Comparison of ENCODE assay signal across 22 cellular contexts in the genomic region with DNA sequence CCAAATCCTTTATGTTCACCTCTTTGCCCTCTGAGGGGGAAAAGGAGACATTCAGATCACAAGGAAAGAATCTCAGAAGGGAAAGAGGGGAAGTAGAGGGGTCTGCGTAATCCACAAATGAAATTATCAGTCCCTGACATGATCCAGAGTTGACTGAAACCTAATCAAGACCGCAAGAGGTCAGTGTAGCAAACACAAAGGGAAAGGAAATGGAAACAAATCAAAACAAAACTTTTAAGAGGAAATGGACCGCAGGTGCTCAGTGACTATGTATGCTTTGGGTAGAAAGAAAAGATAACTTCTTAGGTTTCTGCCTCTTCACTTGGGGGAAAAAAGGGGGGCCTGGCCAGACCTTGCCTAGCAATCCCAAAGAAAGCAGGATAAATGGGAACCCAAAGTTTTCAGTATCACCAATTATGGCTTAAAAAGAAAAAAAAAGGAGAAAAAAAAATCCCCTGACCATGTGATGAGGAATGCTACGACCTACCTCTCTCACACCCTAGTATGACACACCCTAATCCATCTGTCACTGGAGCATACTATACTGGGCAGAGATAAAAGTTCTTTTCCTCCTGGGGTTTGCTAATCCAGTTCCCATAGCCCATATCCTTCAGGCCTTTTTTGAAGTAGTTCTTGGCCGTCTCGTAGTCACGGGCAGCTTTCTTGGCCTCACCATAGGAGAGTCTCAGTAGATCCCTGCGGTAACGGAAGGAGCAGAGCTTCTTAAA. TPM values are rescaled to one million over a fixed set of nuclear protein-coding genes. Genes with fewer than 3 reads are reported as not detected.
A peak's percentile ranks its signal among the peaks of the same experiment; 100 is the strongest.
DNase-seq lines count a peak whose midpoint lies in the region; ATAC-seq and TF ChIP-seq lines count a peak whose summit lies in the region.
"Had no signal": no experiment of that assay in that cellular context is flagged by ENCODE, and none has a peak within 500 bp of the region (broad histone marks: within the 10 kb centered on the region; RNA-seq: fewer than 3 reads in every experiment).

No MANE protein-coding gene starts in this region.

- H3K4me1 ChIP-seq in parathyroid adenoma (peaks cover 29% of the 10 kb centered on the region), colonic mucosa (no peaks in the 10 kb centered on the region), hepatocyte (ENCODE audit: insufficient read depth) (no peaks in the 10 kb centered on the region)
- H3K4me1 ChIP-seq: Caco-2 had no signal

- H3K9me2 ChIP-seq in hepatocyte (replicated peaks; ENCODE audit: insufficient read depth): no peaks in the 10 kb centered on the region

- peak overlapping the region; percentile 8 to 80 (median 40) for H3K27ac Mint-ChIP-seq in IgD-negative memory B cell
- peak overlapping the region; percentile 21 for H3K27ac Mint-ChIP-seq in activated naive CD8-positive, alpha-beta T cell treated with anti-CD3 and anti-CD28 coated beads, Interleukin-2, amount 50 U/mL, for 24 hours
- H3K27ac Mint-ChIP-seq: HFFc6 had no signal

- no peak overlapping the region for H3K9ac ChIP-seq in parathyroid adenoma
- peak overlapping the region in 1 of 2 donors; percentile 35 for H3K9ac ChIP-seq in colonic mucosa (ENCODE audit: low read depth in 2 of 2, low read length in 2 of 2)

- H3K4me2 ChIP-seq in parathyroid adenoma (ENCODE audit: low read length) (no peak overlapping the region), hepatocyte (no peak overlapping the region)

- H3K36me3 Mint-ChIP-seq in IgD-negative memory B cell: peaks cover 4% of the 10 kb centered on the region
- peaks cover 64% of the 10 kb centered on the region for H3K36me3 Mint-ChIP-seq in activated naive CD8-positive, alpha-beta T cell treated with anti-CD3 and anti-CD28 coated beads, Interleukin-2, amount 50 U/mL, for 24 hours (ENCODE audit: low read depth)

- H3K4me1 Mint-ChIP-seq in IgD-negative memory B cell: peaks cover 14 to 16% (median 14%) of the 10 kb centered on the region in 3 donors
- no peaks in the 10 kb centered on the region for H3K4me1 Mint-ChIP-seq in activated naive CD8-positive, alpha-beta T cell treated with anti-CD3 and anti-CD28 coated beads, Interleukin-2, amount 50 U/mL, for 24 hours

- H3K27me3 Mint-ChIP-seq in IgD-negative memory B cell: no peaks in the 10 kb centered on the region
- no peaks in the 10 kb centered on the region for H3K27me3 Mint-ChIP-seq in activated naive CD8-positive, alpha-beta T cell treated with anti-CD3 and anti-CD28 coated beads, Interleukin-2, amount 50 U/mL, for 24 hours

- H4K20me1 ChIP-seq in hepatocyte (ENCODE audit: insufficient read depth, poor library complexity, severe bottlenecking): no peaks in the 10 kb centered on the region

- H3K4me3 ChIP-seq in parathyroid adenoma (ENCODE audit: low read depth, low read length): no peak overlapping the region
- H3K4me3 ChIP-seq in colonic mucosa: no peak overlapping the region
- no peak overlapping the region for H3K4me3 ChIP-seq in hepatocyte
- H3K4me3 ChIP-seq: K562, stomach had no signal

- H3K79me2 ChIP-seq in parathyroid adenoma (no peaks in the 10 kb centered on the region), hepatocyte (no peaks in the 10 kb centered on the region)

- ATAC-seq in activated naive CD8-positive, alpha-beta T cell treated with anti-CD3 and anti-CD28 coated beads, Interleukin-2, amount 50 U/mL, for 24 hours: no peak
- ATAC-seq: activated CD4-positive, CD25-positive, alpha-beta regulatory T cell treated with anti-CD3 and anti-CD28 coated beads, Interleukin-2, amount 50 U/mL, for 24 hours; K562 had no signal

- WGBS in hepatocyte (ENCODE audit: low lambda C conversion rate, missing lambda C conversion rate): 94% methylated on average over 9 of the region's 9 CpGs

- H3K27me3 ChIP-seq in parathyroid adenoma (ENCODE audit: control insufficient read depth, insufficient read depth, low read length) (no peaks in the 10 kb centered on the region), colonic mucosa (no peaks in the 10 kb centered on the region), hepatocyte (no peaks in the 10 kb centered on the region)
- H3K27me3 ChIP-seq: brain microvascular endothelial cell, stomach had no signal

- H3K9me3 Mint-ChIP-seq in IgD-negative memory B cell: no peaks in the 10 kb centered on the region
- H3K9me3 Mint-ChIP-seq in activated naive CD8-positive, alpha-beta T cell treated with anti-CD3 and anti-CD28 coated beads, Interleukin-2, amount 50 U/mL, for 24 hours: no peaks in the 10 kb centered on the region
- H3K9me3 Mint-ChIP-seq: HFFc6 had no signal

- H3K36me3 ChIP-seq in parathyroid adenoma (ENCODE audit: control insufficient read depth, insufficient read depth, low read length) (no peaks in the 10 kb centered on the region), colonic mucosa (peaks cover 67% of the 10 kb centered on the region), hepatocyte (replicated peaks; ENCODE audit: insufficient read depth, low read depth) (no peaks in the 10 kb centered on the region)

- H3K9me3 ChIP-seq in parathyroid adenoma (ENCODE audit: control insufficient read depth, low read length): no peaks in the 10 kb centered on the region
- no peaks in the 10 kb centered on the region for H3K9me3 ChIP-seq in colonic mucosa
- no peaks in the 10 kb centered on the region for H3K9me3 ChIP-seq in hepatocyte (ENCODE audit: low read depth)
- H3K9me3 ChIP-seq: Caco-2, stomach had no signal

- peak overlapping the region; percentile 86 for H3K27ac ChIP-seq in parathyroid adenoma
- H3K27ac ChIP-seq in colonic mucosa: no peak overlapping the region
- H3K27ac ChIP-seq in hepatocyte: no peak overlapping the region
- H3K27ac ChIP-seq: brain microvascular endothelial cell, epithelial cell of prostate had no signal

- peak; percentile 9 for TF ChIP-seq CTCF in parathyroid adenoma (IDR thresholded peaks at IDR 0.05)
- no peak for TF ChIP-seq CTCF in colonic mucosa (IDR thresholded peaks at IDR 0.05)
- no peak for TF ChIP-seq CTCF in hepatocyte (IDR thresholded peaks at IDR 0.05; ENCODE audit: poor library complexity)

- intact Hi-C loops in colonic mucosa (cut with DNase I): no loop called here

- in situ Hi-C loops in Caki2 (cut with HindIII; ENCODE audit: low pct_unique_long_range_greater_than_20kb, low sequenced_read_pairs): no loop called here

- DNase-seq in Caki2 (ENCODE audit: low read depth) (peak; percentile 44), NOMO-1 (lab: John Stamatoyannopoulos, UW; ENCODE audit: unreplicated experiment in 2 of 2) (no peak), colonic mucosa (no peak), hepatocyte (ENCODE audit: low spot score) (no peak)
- DNase-seq in activated naive CD8-positive, alpha-beta T cell treated with anti-CD3 and anti-CD28 coated beads, Interleukin-2, amount 50 U/mL, for 24 hours: no peak
- DNase-seq: activated gamma-delta T cell treated with Interleukin-2 at 50 U/mL for 16 hours; brain microvascular endothelial cell; Caco-2; EL; HFFc6; NCI-H1092; NCI-H2107; NCI-H526; retina; SIG-M5; stimulated activated CD4-positive, alpha-beta T cell treated with anti-CD3 and anti-CD28 coated beads, Interleukin-15, amount 100 ng/mL, for 24 hours; stomach had no signal

- H2AFZ ChIP-seq in parathyroid adenoma (no peak overlapping the region), hepatocyte (no peak overlapping the region)

- peak overlapping the region in 1 of 4 donors; percentile 46 for H3K4me3 Mint-ChIP-seq in IgD-negative memory B cell
- no peak overlapping the region for H3K4me3 Mint-ChIP-seq in activated naive CD8-positive, alpha-beta T cell treated with anti-CD3 and anti-CD28 coated beads, Interleukin-2, amount 50 U/mL, for 24 hours
- H3K4me3 Mint-ChIP-seq: HFFc6 had no signal

RNA-seq across cellular contexts. Expression of a gene that starts 16.9 kb away (rescaled TPM):
- total RNA-seq in Caki2 (2014; rRNA removed; shearing (Covaris generic); ENCODE audit: low replicate concordance): 0.03 TPM in 1 of 2 replicates, not detected in the other
- polyA plus RNA-seq in IgD-negative memory B cell (0.04 TPM), hepatocyte (0.33 TPM in 1 of 2 replicates, not detected in the other)
- total RNA-seq in colonic mucosa (under 1 TPM; 0.07 to 0.16 TPM), hepatocyte (0.08 and 0.70 TPM in 2 replicates)
- total RNA-seq: K562 had no signal

RNA-seq across cellular contexts. Expression of a gene that starts 23.6 kb away (rescaled TPM):
- total RNA-seq in Caki2 (2014; rRNA removed; shearing (Covaris generic); ENCODE audit: low replicate concordance): 49.9 and 55.3 TPM in 2 replicates
- polyA plus RNA-seq in IgD-negative memory B cell (141 TPM), hepatocyte (57.4 and 65.8 TPM in 2 replicates)
- total RNA-seq in colonic mucosa (100 to 1,000 TPM; 115 to 125 TPM), hepatocyte (103 and 104 TPM in 2 replicates)

RNA-seq across cellular contexts. Expression of a gene that starts 26.0 kb away (rescaled TPM):
- total RNA-seq in Caki2 (2014; rRNA removed; shearing (Covaris generic); ENCODE audit: low replicate concordance): 36.7 and 53.7 TPM in 2 replicates
- polyA plus RNA-seq in IgD-negative memory B cell: 9.0 TPM
- total RNA-seq in colonic mucosa: 10 to 100 TPM; 74.1 to 86.1 TPM
- total RNA-seq in hepatocyte: 46.9 and 50.3 TPM in 2 replicates
- 58.6 and 60.3 TPM in 2 replicates for polyA plus RNA-seq in hepatocyte
